8 cellular contexts compared by ENCODE assay signal in genomic region chr7:64794171-64794844, GRCh38. TPM values are rescaled to one million over a fixed set of nuclear protein-coding genes. Genes with fewer than 3 reads are reported as not detected.
A peak's percentile ranks its signal among the peaks of the same experiment; 100 is the strongest.
DNase-seq lines count a peak whose midpoint lies in the region; ATAC-seq, FAIRE-seq and TF ChIP-seq lines count a peak whose summit lies in the region.

Gene ZNF138 (plus strand): TSS chr7:64794428. CDS start chr7:64794569, 141 bp downstream.

- peak within 1 kb of the TSS; percentile 82 for H2AFZ ChIP-seq in SU-DHL-6 (ENCODE audit: low read depth, low read length, severe bottlenecking)

- peaks cover 32% of the 10 kb centered on the region for H3K4me1 Mint-ChIP-seq in activated naive CD8-positive, alpha-beta T cell treated with anti-CD3 and anti-CD28 coated beads, Interleukin-2, amount 50 U/mL, for 24 hours

- H3K27ac Mint-ChIP-seq in activated naive CD8-positive, alpha-beta T cell treated with anti-CD3 and anti-CD28 coated beads, Interleukin-2, amount 50 U/mL, for 24 hours: peak within 1 kb of the TSS; percentile 97

- FAIRE-seq in pancreas (lab: Jason Lieb, UNC): peak; percentile 88

- H3K36me3 ChIP-seq in SU-DHL-6 (ENCODE audit: low read length) (peaks cover 9% of the 10 kb centered on the region), cardiac muscle cell (peaks cover under 1% of the 10 kb centered on the region), pancreas (peaks cover 0 to 3% (median 0%) of the 10 kb centered on the region in 3 donors), thyroid gland (no peaks in the 10 kb centered on the region)

- H3K4me3 ChIP-seq in GM12875 (ENCODE audit: low read depth, low read length) (peak within 1 kb of the TSS; percentile 63), SU-DHL-6 (ENCODE audit: insufficient read depth, low read length, poor library complexity, severe bottlenecking) (peak within 1 kb of the TSS; percentile 87), cardiac muscle cell (peak within 1 kb of the TSS; percentile 70), pancreas (peak within 1 kb of the TSS; percentile 52 to 88 (median 79)), thyroid gland (replicated peaks in 1 of 3) (peak within 1 kb of the TSS; percentile 57 to 93 (median 83))

- H3K4me3 Mint-ChIP-seq in activated naive CD8-positive, alpha-beta T cell treated with anti-CD3 and anti-CD28 coated beads, Interleukin-2, amount 50 U/mL, for 24 hours: peak within 1 kb of the TSS; percentile 99

- peaks cover 50% of the 10 kb centered on the region for H3K79me2 ChIP-seq in SU-DHL-6 (ENCODE audit: insufficient read depth, low read length)

- intact Hi-C loops in pancreas (cut with DNase I) (no loop called here), thyroid gland (cut with DNase I) (loop anchor here (10.0 kb wide), 1 partner anchor 90 kb away; no protein-coding TSS in a partner anchor)

- WGBS in pancreas, 2 donors: 0% methylated on average over 32 of the region's 32 CpGs
- 0% methylated on average over 29 to 30 of the region's 32 CpGs for WGBS in thyroid gland, 2 donors

- H3K9ac ChIP-seq in SU-DHL-6 (ENCODE audit: low read length): peak within 1 kb of the TSS; percentile 75

- H3K36me3 Mint-ChIP-seq in activated naive CD8-positive, alpha-beta T cell treated with anti-CD3 and anti-CD28 coated beads, Interleukin-2, amount 50 U/mL, for 24 hours (ENCODE audit: low read depth): peaks cover 20% of the 10 kb centered on the region

- H3K4me1 ChIP-seq in cardiac muscle cell (ENCODE audit: low read depth) (peaks cover 4% of the 10 kb centered on the region), pancreas (peaks cover 8 to 11% (median 8%) of the 10 kb centered on the region in 3 donors), thyroid gland (peaks cover 0 to 5% of the 10 kb centered on the region in 2 donors)

- H3K4me2 ChIP-seq in SU-DHL-6 (ENCODE audit: low read depth, low read length, poor library complexity, severe bottlenecking): peak within 1 kb of the TSS; percentile 70

- no peaks in the 10 kb centered on the region for H3K27me3 ChIP-seq in SU-DHL-6 (ENCODE audit: low read length)
- H3K27me3 ChIP-seq in cardiac muscle cell: no peaks in the 10 kb centered on the region
- H3K27me3 ChIP-seq in pancreas: no peaks in the 10 kb centered on the region
- no peaks in the 10 kb centered on the region for H3K27me3 ChIP-seq in thyroid gland

- ATAC-seq in HG02763 (IDR thresholded peaks at IDR 0.05; ENCODE audit: unreplicated experiment) (peak; percentile 100), pancreas (peak; percentile 100)
- peak; percentile 100 for ATAC-seq in activated naive CD8-positive, alpha-beta T cell treated with anti-CD3 and anti-CD28 coated beads, Interleukin-2, amount 50 U/mL, for 24 hours

- H3K27ac ChIP-seq in SU-DHL-6 (ENCODE audit: low read depth, low read length) (peak within 1 kb of the TSS; percentile 80), cardiac muscle cell (peak within 1 kb of the TSS; percentile 92), pancreas (peak within 1 kb of the TSS; percentile 42 to 83 (median 76)), thyroid gland (peak within 1 kb of the TSS; percentile 3 to 73 (median 62))

- DNase-seq in NCI-H1417 (lab: John Stamatoyannopoulos, UW) (peak; percentile 98 to 99 (median 98)), cardiac muscle cell (ENCODE audit: low read depth in 1 of 2, low spot score in 1 of 2) (peak; percentile 96 to 98), pancreas (peak; percentile 92 to 97 (median 94)), thyroid gland (peak; percentile 97 to 98)
- peak; percentile 93 for DNase-seq in activated naive CD8-positive, alpha-beta T cell treated with anti-CD3 and anti-CD28 coated beads, Interleukin-2, amount 50 U/mL, for 24 hours

- no peaks in the 10 kb centered on the region for H3K9me3 Mint-ChIP-seq in activated naive CD8-positive, alpha-beta T cell treated with anti-CD3 and anti-CD28 coated beads, Interleukin-2, amount 50 U/mL, for 24 hours

- H3F3A ChIP-seq in SU-DHL-6 (ENCODE audit: insufficient read depth): no peaks in the 10 kb centered on the region

- peak in 1 of 2 donors; percentile 76 for TF ChIP-seq POLR2A in thyroid gland (IDR thresholded peaks at IDR 0.05)

- H3K27me3 Mint-ChIP-seq in activated naive CD8-positive, alpha-beta T cell treated with anti-CD3 and anti-CD28 coated beads, Interleukin-2, amount 50 U/mL, for 24 hours: no peaks in the 10 kb centered on the region

- H3K9me3 ChIP-seq in SU-DHL-6 (ENCODE audit: insufficient read depth, low read length): no peaks in the 10 kb centered on the region
- no peaks in the 10 kb centered on the region for H3K9me3 ChIP-seq in cardiac muscle cell (ENCODE audit: low read depth)
- H3K9me3 ChIP-seq in pancreas: no peaks in the 10 kb centered on the region
- H3K9me3 ChIP-seq in thyroid gland: no peaks in the 10 kb centered on the region

- no peak for TF ChIP-seq CTCF in GM12875 (IDR thresholded peaks at IDR 0.05; ENCODE audit: borderline replicate concordance, insufficient read depth, low read depth, low read length)
- TF ChIP-seq CTCF in SU-DHL-6 (IDR thresholded peaks at IDR 0.05; ENCODE audit: insufficient read depth, low read length, poor library complexity, severe bottlenecking): no peak
- no peak for TF ChIP-seq CTCF in cardiac muscle cell (IDR thresholded peaks at IDR 0.05; ENCODE audit: low read depth, low read length)
- TF ChIP-seq CTCF in pancreas (IDR thresholded peaks at IDR 0.05): no peak
- peak in 3 of 6 experiments; percentile 17 to 35 (median 31) for TF ChIP-seq CTCF in thyroid gland (IDR thresholded peaks at IDR 0.05)

- H3K9me2 ChIP-seq in SU-DHL-6 (replicated peaks; ENCODE audit: insufficient read depth, low read length): no peaks in the 10 kb centered on the region

- H4K20me1 ChIP-seq in SU-DHL-6 (ENCODE audit: low read depth, low read length): 0 out of 2 replicates have a peak, but pooled peaks cover 5% of the 10 kb centered on the region

RNA-seq across cellular contexts. Expression of gene ZNF138, which starts in this region (rescaled TPM):
- total RNA-seq in cardiac muscle cell (10.3 and 18.3 TPM in 2 replicates), pancreas (1 to 10 TPM; 3.0 to 4.5 (median 3.6) TPM), thyroid gland (10 to 100 TPM; 13.3 to 30.5 (median 21.8) TPM)
- polyA plus RNA-seq in cardiac muscle cell (10.1 and 10.4 TPM in 2 replicates), pancreas (1 to 10 TPM; 3.3 to 3.7 TPM)

Comparison
In these comparisons a context has a peak if more than half of its experiments do, and no peak if none do; other contexts are left out.
1. Peak in every context shown above with its lines: DNase-seq, ATAC-seq, H3K4me3 ChIP-seq and H3K27ac ChIP-seq.